ENCODE assay signal across 8 cellular contexts in genomic region chr18:9708057-9708881, GRCh38. TPM values are rescaled to one million over a fixed set of nuclear protein-coding genes. Genes with fewer than 3 reads are reported as not detected.
A peak's percentile ranks its signal among the peaks of the same experiment; 100 is the strongest.
DNase-seq lines count a peak whose midpoint lies in the region; ATAC-seq and TF ChIP-seq lines count a peak whose summit lies in the region.

Gene RAB31 (plus strand): TSS chr18:9708301. CDS start chr18:9708406, 105 bp downstream.

- no TSS peak for BruUV-seq in Panc1 (replicated peaks; lab: Mats Ljungman, UMichigan)

- CTCF ChIA-PET in activated CD4-positive, alpha-beta T cell treated with anti-CD3 and anti-CD28 coated beads, Interleukin-2, amount 10 ng/mL, durations not matched to agents 7 days and 5 days (lab: Charles Lee): no interaction called here
- CTCF ChIA-PET in HEK293T (lab: Yijun Ruan, JAX) (interaction anchor here (0.6 to 1.0 kb wide), 2 partner anchors 20 to 25 kb away, joined by 3 to 4 read pairs; no protein-coding TSS in a partner anchor), Panc1 (lab: Charles Lee) (no interaction called here)

- peaks cover 83% of the 10 kb centered on the region for H3K27me3 Mint-ChIP-seq in activated CD4-positive, alpha-beta T cell treated with anti-CD3 and anti-CD28 coated beads, Interleukin-2, amount 10 ng/mL, durations not matched to agents 7 days and 5 days

- peak within 1 kb of the TSS; percentile 75 for H3K4me3 Mint-ChIP-seq in activated CD4-positive, alpha-beta T cell treated with anti-CD3 and anti-CD28 coated beads, Interleukin-2, amount 10 ng/mL, durations not matched to agents 7 days and 5 days
- peak within 1 kb of the TSS; percentile 69 for H3K4me3 Mint-ChIP-seq in stimulated activated effector memory CD8-positive, alpha-beta T cell treated with anti-CD3 and anti-CD28 coated beads, Interleukin-12 subunit alpha, Interleukin-12 subunit beta, amount 100 ng/mL, for 72 hours

- DNase-seq in activated CD4-positive, alpha-beta T cell treated with anti-CD3 and anti-CD28 coated beads, Interleukin-2, amount 10 ng/mL, durations not matched to agents 7 days and 5 days: no peak
- no peak for DNase-seq in activated CD4-positive, alpha-beta T cell treated with anti-CD3 and anti-CD28 coated beads, Interleukin-2, amount 50 U/mL, for 48 hours
- peak; percentile 59 for DNase-seq in HEK293T (ENCODE audit: extremely low spot score)
- DNase-seq in Panc1 (ENCODE audit: low read depth, low spot score): no peak
- DNase-seq in dermis microvascular lymphatic vessel endothelial cell (ENCODE audit: low read depth in 2 of 2): peak; percentile 43 to 80
- DNase-seq in left colon: peak; percentile 73 to 74
- DNase-seq in stimulated activated effector memory CD8-positive, alpha-beta T cell treated with anti-CD3 and anti-CD28 coated beads, Interleukin-12 subunit alpha, Interleukin-12 subunit beta, amount 100 ng/mL, for 72 hours (ENCODE audit: low spot score in 2 of 2): no peak
- DNase-seq in NCI-H187 (lab: John Stamatoyannopoulos, UW): no peak

- H3K4me3 ChIP-seq in Panc1 (ENCODE audit: low read depth in 2 of 2, low read length in 2 of 2): peak within 1 kb of the TSS; percentile 72 to 93

- TF ChIP-seq CTCF in Panc1 (IDR thresholded peaks at IDR 0.05): no peak; the same call in 1 of the 2 replicates

- peak within 1 kb of the TSS; percentile 28 for H3K27ac Mint-ChIP-seq in activated CD4-positive, alpha-beta T cell treated with anti-CD3 and anti-CD28 coated beads, Interleukin-2, amount 10 ng/mL, durations not matched to agents 7 days and 5 days
- H3K27ac Mint-ChIP-seq in stimulated activated effector memory CD8-positive, alpha-beta T cell treated with anti-CD3 and anti-CD28 coated beads, Interleukin-12 subunit alpha, Interleukin-12 subunit beta, amount 100 ng/mL, for 72 hours: no peak within 1 kb of the TSS

- no peaks in the 10 kb centered on the region; the same call in 1 of the 2 replicates for H3K36me3 ChIP-seq in Panc1 (ENCODE audit: control insufficient read depth, insufficient read depth, low read length)

- no peaks in the 10 kb centered on the region for H3K9me3 ChIP-seq in Panc1 (ENCODE audit: control insufficient read depth, insufficient read depth, low read depth, low read length)

- H3K4me1 Mint-ChIP-seq in activated CD4-positive, alpha-beta T cell treated with anti-CD3 and anti-CD28 coated beads, Interleukin-2, amount 10 ng/mL, durations not matched to agents 7 days and 5 days: peaks cover 48% of the 10 kb centered on the region
- peaks cover 34% of the 10 kb centered on the region for H3K4me1 Mint-ChIP-seq in stimulated activated effector memory CD8-positive, alpha-beta T cell treated with anti-CD3 and anti-CD28 coated beads, Interleukin-12 subunit alpha, Interleukin-12 subunit beta, amount 100 ng/mL, for 72 hours

- peak; percentile 87 for ATAC-seq in Panc1
- ATAC-seq in left colon: peak; percentile 74
- peak; percentile 24 for ATAC-seq in stimulated activated effector memory CD8-positive, alpha-beta T cell treated with anti-CD3 and anti-CD28 coated beads, Interleukin-12 subunit alpha, Interleukin-12 subunit beta, amount 100 ng/mL, for 72 hours

- POLR2A ChIA-PET in activated CD4-positive, alpha-beta T cell treated with anti-CD3 and anti-CD28 coated beads, Interleukin-2, amount 10 ng/mL, durations not matched to agents 7 days and 5 days (lab: Charles Lee): no interaction called here
- POLR2A ChIA-PET in HEK293T (lab: Yijun Ruan, JAX): interaction anchor here (1.2 to 1.4 kb wide), 2 partner anchors 9 to 58 kb away, joined by 3 to 6 read pairs; no protein-coding TSS in a partner anchor
- POLR2A ChIA-PET in Panc1 (lab: Charles Lee): no interaction called here

- H3K9me3 Mint-ChIP-seq in activated CD4-positive, alpha-beta T cell treated with anti-CD3 and anti-CD28 coated beads, Interleukin-2, amount 10 ng/mL, durations not matched to agents 7 days and 5 days: no peaks in the 10 kb centered on the region
- no peaks in the 10 kb centered on the region for H3K9me3 Mint-ChIP-seq in stimulated activated effector memory CD8-positive, alpha-beta T cell treated with anti-CD3 and anti-CD28 coated beads, Interleukin-12 subunit alpha, Interleukin-12 subunit beta, amount 100 ng/mL, for 72 hours

- in situ Hi-C loops in Panc1 (cut with HindIII; ENCODE audit: low pct_unique_long_range_greater_than_20kb, low sequenced_read_pairs): no loop called here

- H3K27me3 ChIP-seq in Panc1 (ENCODE audit: control insufficient read depth, insufficient read depth, low read length): no peaks in the 10 kb centered on the region

- peak within 1 kb of the TSS; percentile 95 for H3K27ac ChIP-seq in Panc1 (ENCODE audit: low read length)

- intact Hi-C loops in Panc1 (cut with micrococcal nuclease; ENCODE audit: unreplicated experiment) (no loop called here), left colon (cut with DNase I, micrococcal nuclease) (no loop called here)

- peaks cover 68% of the 10 kb centered on the region for H3K4me1 ChIP-seq in Panc1 (ENCODE audit: control insufficient read depth, insufficient read depth, low read length)

- H3K36me3 Mint-ChIP-seq in activated CD4-positive, alpha-beta T cell treated with anti-CD3 and anti-CD28 coated beads, Interleukin-2, amount 10 ng/mL, durations not matched to agents 7 days and 5 days (ENCODE audit: low read depth): no peaks in the 10 kb centered on the region
- no peaks in the 10 kb centered on the region for H3K36me3 Mint-ChIP-seq in stimulated activated effector memory CD8-positive, alpha-beta T cell treated with anti-CD3 and anti-CD28 coated beads, Interleukin-12 subunit alpha, Interleukin-12 subunit beta, amount 100 ng/mL, for 72 hours

TF ChIP-seq in HEK293T, 16 proteins besides CTCF, POLR2A, EP300 and RAD21:
- no peak for TF ChIP-seq ARNT (IDR thresholded peaks at IDR 0.05)
- TF ChIP-seq NFRKB (IDR thresholded peaks at IDR 0.05): no peak
- TF ChIP-seq L3MBTL2 (conservative IDR thresholded peaks at IDR 0.05): no peak
- TF ChIP-seq HDGF (IDR thresholded peaks at IDR 0.05; ENCODE audit: borderline replicate concordance): no peak
- no peak for TF ChIP-seq ZNF384 (IDR thresholded peaks at IDR 0.05)
- TF ChIP-seq FOXK2 (IDR thresholded peaks at IDR 0.05): no peak
- no peak for TF ChIP-seq ELF4 (IDR thresholded peaks at IDR 0.05)
- TF ChIP-seq SP1 (IDR thresholded peaks at IDR 0.05): no peak
- no peak for TF ChIP-seq BHLHE40 (IDR thresholded peaks at IDR 0.05; ENCODE audit: borderline replicate concordance)
- no peak for TF ChIP-seq FOXA1 (IDR thresholded peaks at IDR 0.05)
- no peak for TF ChIP-seq FOXM1 (IDR thresholded peaks at IDR 0.05; ENCODE audit: borderline replicate concordance)
- no peak for TF ChIP-seq PKNOX1 (IDR thresholded peaks at IDR 0.05)
- TF ChIP-seq CTBP1 (IDR thresholded peaks at IDR 0.05; ENCODE audit: borderline replicate concordance): no peak
- no peak for TF ChIP-seq LEF1 (IDR thresholded peaks at IDR 0.05; ENCODE audit: borderline replicate concordance)
- no peak for TF ChIP-seq TARDBP (IDR thresholded peaks at IDR 0.05)
- TF ChIP-seq SUZ12 (IDR thresholded peaks at IDR 0.05): no peak

RNA-seq across cellular contexts. Expression of gene RAB31, which starts in this region (rescaled TPM):
- 1 to 10 TPM in 1 of 2 experiments, under 1 TPM in 1; 0.92 to 1.3 TPM for total RNA-seq in activated CD4-positive, alpha-beta T cell treated with anti-CD3 and anti-CD28 coated beads, Interleukin-2, amount 10 ng/mL, durations not matched to agents 7 days and 5 days
- 118 TPM for total RNA-seq in Panc1 (2021; ENCODE audit: unreplicated experiment)
- polyA plus RNA-seq in Panc1 (2012; ENCODE audit: insufficient read length): 112 TPM
- 46.5 and 56.6 TPM in 2 replicates for total RNA-seq in dermis microvascular lymphatic vessel endothelial cell
- 10 to 100 TPM in 1 of 2 donors, 1 to 10 TPM in 1; 6.0 to 16.6 TPM for total RNA-seq in left colon

Comparison
In these comparisons a context has a peak if more than half of its experiments do, and no peak if none do; other contexts are left out.
1. DNase-seq: peak in HEK293T (single experiment), dermis microvascular lymphatic vessel endothelial cell (2 of 2) and left colon (2 of 2); none in activated CD4-positive, alpha-beta T cell treated with anti-CD3 and anti-CD28 coated beads, Interleukin-2, amount 10 ng/mL, durations not matched to agents 7 days and 5 days (single experiment), activated CD4-positive, alpha-beta T cell treated with anti-CD3 and anti-CD28 coated beads, Interleukin-2, amount 50 U/mL, for 48 hours (0 of 2), Panc1 (single experiment), stimulated activated effector memory CD8-positive, alpha-beta T cell treated with anti-CD3 and anti-CD28 coated beads, Interleukin-12 subunit alpha, Interleukin-12 subunit beta, amount 100 ng/mL, for 72 hours (0 of 2) and NCI-H187 (0 of 2).
2. ATAC-seq: peak in every context shown above with its lines; median percentile 87 in Panc1; 74 in left colon; 24 in stimulated activated effector memory CD8-positive, alpha-beta T cell treated with anti-CD3 and anti-CD28 coated beads, Interleukin-12 subunit alpha, Interleukin-12 subunit beta, amount 100 ng/mL, for 72 hours.